In the genomic region with DNA sequence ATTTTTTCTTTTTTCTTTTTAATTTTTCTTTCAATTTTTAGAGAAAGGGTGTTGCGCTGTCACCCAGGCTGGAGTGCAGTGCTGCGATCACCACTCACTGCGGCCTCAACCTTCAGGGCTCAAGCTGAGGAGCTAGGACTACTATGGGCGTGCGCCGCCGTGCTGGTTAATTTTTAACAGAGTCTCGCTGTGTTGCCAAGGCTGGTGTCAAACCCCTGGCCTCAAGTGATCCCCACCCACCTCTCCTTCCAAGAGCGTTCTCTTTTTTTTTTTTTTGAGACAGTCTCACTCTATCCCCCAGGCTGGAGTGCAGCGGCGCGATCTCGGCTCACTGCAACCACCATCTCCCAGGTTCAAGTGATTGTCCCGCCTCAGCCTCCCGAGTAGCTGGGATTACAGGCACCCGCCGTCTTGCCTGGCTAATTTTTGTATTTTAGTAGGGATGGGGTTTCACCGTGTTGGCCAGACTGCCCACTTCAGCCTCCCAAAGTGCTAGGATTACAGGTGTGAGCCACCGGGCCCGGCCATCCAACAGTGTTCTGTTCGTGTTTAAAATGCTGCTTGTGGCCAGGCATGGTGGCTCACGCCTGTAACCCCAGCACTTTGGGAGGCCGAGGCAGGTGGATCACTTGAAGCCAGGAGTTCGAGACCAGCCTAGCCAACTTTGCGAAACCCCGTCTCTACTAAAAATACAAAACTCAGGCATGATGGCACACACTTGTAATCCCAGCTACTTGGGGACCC, we compare ENCODE assay signal across 17 cellular contexts. TPM values are rescaled to one million over a fixed set of nuclear protein-coding genes. Genes with fewer than 3 reads are reported as not detected.
"Had no signal": no experiment of that assay in that cellular context is flagged by ENCODE, and none has a peak within 500 bp of the region (broad histone marks: within the 10 kb centered on the region; RNA-seq: fewer than 3 reads in every experiment).

No MANE protein-coding gene starts in this region.

- H3K27me3 ChIP-seq: breast epithelium, spleen had no signal

- ATAC-seq: activated naive CD8-positive, alpha-beta T cell treated with anti-CD3 and anti-CD28 coated beads, Interleukin-2, amount 50 U/mL, for 24 hours; left cardiac atrium; psoas muscle; sciatic nerve; T-helper 17 cell; WTC11 had no signal

- H3K4me3 ChIP-seq: breast epithelium, psoas muscle, spleen had no signal

- H3K9me3 ChIP-seq: breast epithelium, psoas muscle, spleen had no signal

- DNase-seq: activated CD4-positive, alpha-beta T cell treated with anti-CD3 and anti-CD28 coated beads for 48 hours; activated CD8-positive, alpha-beta memory T cell treated with anti-CD3 and anti-CD28 coated beads for 24 hours; activated naive CD4-positive, alpha-beta T cell; activated naive CD8-positive, alpha-beta T cell treated with anti-CD3 and anti-CD28 coated beads, Interleukin-2, amount 50 U/mL, for 24 hours; aorta; foreskin melanocyte; head of caudate nucleus; left cardiac atrium; nephron progenitor cell; occipital lobe; psoas muscle; spleen; T-helper 17 cell had no signal

- H3K27ac ChIP-seq: breast epithelium, epithelial cell of prostate, psoas muscle, spleen had no signal

- H3K4me1 ChIP-seq: breast epithelium, psoas muscle had no signal

RNA-seq across cellular contexts. Expression of a gene that starts 29.6 kb away (rescaled TPM):
- total RNA-seq: left cardiac atrium, psoas muscle, sciatic nerve had no signal
